Comparison of ENCODE assay signal across 10 cellular contexts in the genomic region with DNA sequence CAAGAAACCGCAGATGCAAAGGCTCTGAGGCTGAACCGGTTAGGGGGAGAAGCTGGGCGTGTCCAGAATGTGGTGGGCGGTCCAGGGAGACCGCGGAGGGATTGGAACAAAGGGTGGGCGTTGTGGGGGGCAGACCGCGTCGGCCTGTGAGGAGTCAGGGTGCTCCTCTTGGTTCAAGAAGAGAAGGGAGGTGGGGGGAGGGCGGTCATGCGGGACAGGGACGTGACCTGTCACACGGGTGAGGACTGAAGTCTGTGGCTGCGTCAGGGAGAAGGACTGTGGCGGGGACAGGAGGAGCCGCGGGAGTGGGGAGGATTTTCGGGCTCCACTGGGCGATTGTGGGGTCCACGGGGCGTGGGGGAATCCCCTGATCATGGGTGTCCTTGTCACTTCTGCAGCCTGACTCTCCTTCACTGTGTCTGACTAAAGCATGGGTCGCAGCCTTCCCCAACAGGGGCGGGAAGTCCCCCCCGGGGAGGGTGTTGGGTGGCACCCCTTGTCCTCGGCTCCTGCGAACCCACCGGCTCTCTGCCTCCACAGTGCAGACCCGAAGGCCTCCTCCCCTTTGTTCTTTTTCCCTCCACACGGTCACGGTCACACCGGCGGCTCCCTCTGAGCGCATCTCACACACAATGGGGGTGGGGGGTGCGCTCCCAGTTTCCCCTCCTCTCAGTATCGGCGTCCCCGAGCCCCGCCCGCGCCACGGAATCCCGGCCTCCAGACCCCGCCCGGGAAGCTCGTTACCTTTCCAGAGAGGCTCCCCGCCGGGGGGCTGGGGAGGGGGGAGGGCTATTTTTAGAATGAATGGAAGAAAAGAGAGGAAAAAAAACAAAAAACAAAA. TPM values are rescaled to one million over a fixed set of nuclear protein-coding genes. Genes with fewer than 3 reads are reported as not detected.
DNase-seq lines count a peak whose midpoint lies in the region; ATAC-seq and FAIRE-seq lines count a peak whose summit lies in the region.
"Had no signal": no experiment of that assay in that cellular context is flagged by ENCODE, and none has a peak within 500 bp of the region (broad histone marks: within the 10 kb centered on the region; RNA-seq: fewer than 3 reads in every experiment).

No MANE protein-coding gene starts in this region.

- H3K9me3 Mint-ChIP-seq in T-cell, result no peaks in the 10 kb centered on the region

- H3K4me3 Mint-ChIP-seq in T-cell, result peak overlapping the region; percentile 52 to 80 (median 65)

- no peaks in the 10 kb centered on the region for H3K9me3 ChIP-seq in effector memory CD4-positive, alpha-beta T cell (ENCODE audit: control insufficient read depth, low read length)
- H3K9me3 ChIP-seq: SJSA1 had no signal

- peak; percentile 19 to 31 for DNase-seq in activated CD8-positive, alpha-beta memory T cell treated with anti-CD3 and anti-CD28 coated beads for 4 hours (ENCODE audit: low read depth in 2 of 2)
- DNase-seq in activated CD8-positive, alpha-beta memory T cell treated with anti-CD3 and anti-CD28 coated beads, Interleukin-2, amount 50 U/mL, for 48 hours, result no peak
- DNase-seq in T-cell (peak in 27 of 34 experiments; percentile 22 to 64 (median 40)), frontal cortex (ENCODE audit: low spot score in 2 of 2) (no peak)
- DNase-seq in effector memory CD4-positive, alpha-beta T cell, result peak; percentile 48 to 62 (median 61)
- peak in 4 of 6 experiments; percentile 43 to 55 (median 44) for DNase-seq in stimulated activated naive CD4-positive, alpha-beta T cell (lab: John Stamatoyannopoulos, UW)

- FAIRE-seq in frontal cortex (lab: Jason Lieb, UNC), result no peak

- CTCF ChIA-PET in T-cell (lab: Charles Lee), result interaction anchor here in 1 of 2 donors (0.6 kb wide), 1 partner anchor 44 kb away, joined by 6 read pairs; no protein-coding TSS in a partner anchor

- no peak overlapping the region for H3K27ac ChIP-seq in effector memory CD4-positive, alpha-beta T cell (ENCODE audit: insufficient read depth, low read length, poor library complexity, severe bottlenecking)
- H3K27ac ChIP-seq: SJSA1 had no signal

- peaks cover 61% of the 10 kb centered on the region for H3K27me3 ChIP-seq in effector memory CD4-positive, alpha-beta T cell (replicated peaks; ENCODE audit: control insufficient read depth, insufficient read depth, low read length, poor library complexity, severe bottlenecking)

- H3K4me3 ChIP-seq in effector memory CD4-positive, alpha-beta T cell (ENCODE audit: insufficient read depth, low read depth, low read length, poor library complexity, severe bottlenecking), result peak overlapping the region; percentile 41
- H3K4me3 ChIP-seq: SJSA1 had no signal

- H3K36me3 Mint-ChIP-seq in T-cell, result no peaks in the 10 kb centered on the region

- H3K27ac Mint-ChIP-seq in T-cell, result peak overlapping the region in 1 of 2 donors; percentile 19

- POLR2A ChIA-PET in T-cell (lab: Charles Lee), result no interaction called here

- no peaks in the 10 kb centered on the region for H3K36me3 ChIP-seq in effector memory CD4-positive, alpha-beta T cell (ENCODE audit: control insufficient read depth, insufficient read depth, low read length)
- H3K36me3 ChIP-seq: SJSA1 had no signal

- H3K27me3 Mint-ChIP-seq in T-cell, result peaks cover 32 to 55% of the 10 kb centered on the region in 2 donors

- ATAC-seq in T-cell (replicated peaks in 1 of 4) (peak in 1 of 4 experiments; percentile 13), HG02885 (IDR thresholded peaks at IDR 0.05; ENCODE audit: poor library complexity, unreplicated experiment) (no peak), GM21529 (IDR thresholded peaks at IDR 0.05; ENCODE audit: unreplicated experiment) (no peak)

- peaks cover 56% of the 10 kb centered on the region for H3K4me1 ChIP-seq in effector memory CD4-positive, alpha-beta T cell (ENCODE audit: control insufficient read depth, insufficient read depth, low read length, poor library complexity, severe bottlenecking)

- H3K4me1 Mint-ChIP-seq in T-cell, result peaks cover 46 to 60% (median 46%) of the 10 kb centered on the region in 3 donors

RNA-seq across cellular contexts. Expression of a gene that starts 16.4 kb away (rescaled TPM):
- total RNA-seq in T-cell (not detected), frontal cortex (16.3 TPM)
- total RNA-seq: SJSA1, subcutaneous adipose tissue had no signal

RNA-seq across cellular contexts. Expression of a gene that starts 17.7 kb away (rescaled TPM):
- 10 to 100 TPM; 24.8 to 51.1 (median 41.5) TPM for total RNA-seq in T-cell
- 15.5 TPM for total RNA-seq in frontal cortex

RNA-seq across cellular contexts. Expression of a gene that starts 57.4 kb away (rescaled TPM):
- 100 to 1,000 TPM; 163 to 195 (median 188) TPM for total RNA-seq in T-cell
- total RNA-seq in frontal cortex, result 1.6 TPM

Comparison
In these comparisons a context has a peak if more than half of its experiments do, and no peak if none do; other contexts are left out.
1. DNase-seq: peak in activated CD8-positive, alpha-beta memory T cell treated with anti-CD3 and anti-CD28 coated beads for 4 hours (2 of 2), T-cell (27 of 34), effector memory CD4-positive, alpha-beta T cell (3 of 3) and stimulated activated naive CD4-positive, alpha-beta T cell (4 of 6); none in activated CD8-positive, alpha-beta memory T cell treated with anti-CD3 and anti-CD28 coated beads, Interleukin-2, amount 50 U/mL, for 48 hours (single experiment) and frontal cortex (0 of 2).
2. RNA of a gene that starts 16.4 kb away (total RNA-seq): 16.3 TPM in frontal cortex (single experiment); not detected in T-cell; every median in the first group is over 10 times any median in the second.
3. RNA of a gene that starts 57.4 kb away (total RNA-seq): 163 to 195 TPM in T-cell; 1.6 TPM in frontal cortex (single experiment); every median in the first group is over 10 times any median in the second.